ENCODE assay signal across 1 cellular context in the genomic region with DNA sequence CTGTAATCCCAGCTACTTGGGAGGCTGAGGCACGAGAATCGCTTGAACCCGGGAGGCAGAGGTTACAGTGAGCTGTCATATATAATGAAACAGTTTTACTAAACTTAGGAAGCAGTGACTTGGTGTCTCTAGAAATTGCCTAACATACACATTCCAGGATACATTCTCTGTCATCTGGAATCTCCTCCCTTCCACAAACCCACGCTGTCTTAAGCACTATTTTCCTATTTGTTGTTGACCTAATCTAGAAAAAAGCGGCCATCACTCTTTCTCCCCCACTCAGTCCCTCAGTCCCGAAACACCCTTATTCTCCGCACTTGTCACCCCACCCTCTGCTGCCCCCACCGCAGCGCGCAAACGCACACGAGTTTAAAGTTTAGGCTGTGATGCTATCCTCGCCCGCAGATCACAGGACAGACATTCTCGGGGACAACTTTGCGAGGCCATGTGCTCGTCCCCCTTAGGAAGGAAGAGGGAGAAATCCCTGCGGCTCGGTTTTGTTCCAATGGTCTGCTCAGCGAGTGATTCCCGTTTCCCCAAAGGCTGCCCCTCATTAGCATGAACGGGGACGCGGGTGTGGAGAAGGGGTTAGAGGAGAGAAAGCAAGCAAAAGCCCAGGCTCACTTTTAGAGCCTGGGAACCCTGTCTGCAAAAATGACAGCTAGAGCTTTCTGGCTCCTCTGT.
TF ChIP-seq lines count a peak whose summit lies in the region.
"Not testable (repeated sequence)": the region's sequence is repeated elsewhere in the genome, so short reads cannot be mapped to it uniquely, and the experiment has no call there.

No MANE protein-coding gene starts in this region.

TF ChIP-seq in K562, 482 proteins besides CTCF, POLR2A, EP300 and RAD21 (continued from another document):
- TF ChIP-seq, protein P1, sequence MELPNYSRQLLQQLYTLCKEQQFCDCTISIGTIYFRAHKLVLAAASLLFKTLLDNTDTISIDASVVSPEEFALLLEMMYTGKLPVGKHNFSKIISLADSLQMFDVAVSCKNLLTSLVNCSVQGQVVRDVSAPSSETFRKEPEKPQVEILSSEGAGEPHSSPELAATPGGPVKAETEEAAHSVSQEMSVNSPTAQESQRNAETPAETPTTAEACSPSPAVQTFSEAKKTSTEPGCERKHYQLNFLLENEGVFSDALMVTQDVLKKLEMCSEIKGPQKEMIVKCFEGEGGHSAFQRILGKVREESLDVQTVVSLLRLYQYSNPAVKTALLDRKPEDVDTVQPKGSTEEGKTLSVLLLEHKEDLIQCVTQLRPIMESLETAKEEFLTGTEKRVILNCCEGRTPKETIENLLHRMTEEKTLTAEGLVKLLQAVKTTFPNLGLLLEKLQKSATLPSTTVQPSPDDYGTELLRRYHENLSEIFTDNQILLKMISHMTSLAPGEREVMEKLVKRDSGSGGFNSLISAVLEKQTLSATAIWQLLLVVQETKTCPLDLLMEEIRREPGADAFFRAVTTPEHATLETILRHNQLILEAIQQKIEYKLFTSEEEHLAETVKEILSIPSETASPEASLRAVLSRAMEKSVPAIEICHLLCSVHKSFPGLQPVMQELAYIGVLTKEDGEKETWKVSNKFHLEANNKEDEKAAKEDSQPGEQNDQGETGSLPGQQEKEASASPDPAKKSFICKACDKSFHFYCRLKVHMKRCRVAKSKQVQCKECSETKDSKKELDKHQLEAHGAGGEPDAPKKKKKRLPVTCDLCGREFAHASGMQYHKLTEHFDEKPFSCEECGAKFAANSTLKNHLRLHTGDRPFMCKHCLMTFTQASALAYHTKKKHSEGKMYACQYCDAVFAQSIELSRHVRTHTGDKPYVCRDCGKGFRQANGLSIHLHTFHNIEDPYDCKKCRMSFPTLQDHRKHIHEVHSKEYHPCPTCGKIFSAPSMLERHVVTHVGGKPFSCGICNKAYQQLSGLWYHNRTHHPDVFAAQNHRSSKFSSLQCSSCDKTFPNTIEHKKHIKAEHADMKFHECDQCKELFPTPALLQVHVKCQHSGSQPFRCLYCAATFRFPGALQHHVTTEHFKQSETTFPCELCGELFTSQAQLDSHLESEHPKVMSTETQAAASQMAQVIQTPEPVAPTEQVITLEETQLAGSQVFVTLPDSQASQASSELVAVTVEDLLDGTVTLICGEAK (IDR thresholded peaks at IDR 0.05) = 0 out of 2 replicates have a peak, but pooled peaks have one; percentile 63
- TF ChIP-seq, protein P1 (CRISPR knock-in tag; IDR thresholded peaks at IDR 0.05) = not testable (repeated sequence)
- TF ChIP-seq KAT7 (CRISPR knock-in tag; IDR thresholded peaks at IDR 0.05; ENCODE audit: borderline replicate concordance) (peak; percentile 94; the same call in 1 of the 2 replicates), ZFPM2 (CRISPR knock-in tag; IDR thresholded peaks at IDR 0.05) (peak; percentile 15; the same call in 1 of the 2 replicates)
TF ChIP-seq in K562: peak in this region for 52; not testable (repeated sequence) for 430.
